In the genomic region with DNA sequence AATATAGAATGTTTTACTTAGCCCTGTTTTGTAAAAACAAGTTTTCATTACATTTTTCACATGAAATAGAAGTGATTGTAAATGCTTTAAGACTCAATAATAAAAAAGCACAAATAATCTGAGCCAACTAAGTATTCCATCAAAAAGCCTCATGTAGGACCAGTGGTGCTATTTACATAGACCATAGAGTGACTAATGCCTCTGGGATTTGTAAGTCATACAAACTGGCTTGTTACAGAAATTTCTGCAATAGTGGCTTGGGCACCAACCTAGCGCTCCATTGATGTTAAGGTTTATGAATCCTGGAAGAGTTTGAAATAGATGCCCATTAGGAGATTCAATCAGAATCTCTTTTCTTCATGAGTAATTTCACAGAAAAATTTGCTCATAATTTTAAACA, we compare ENCODE assay signal across 20 cellular contexts. TPM values are rescaled to one million over a fixed set of nuclear protein-coding genes. Genes with fewer than 3 reads are reported as not detected.
DNase-seq lines count a peak whose midpoint lies in the region; ATAC-seq, FAIRE-seq and TF ChIP-seq lines count a peak whose summit lies in the region.
"Had no signal": no experiment of that assay in that cellular context is flagged by ENCODE, and none has a peak within 500 bp of the region (broad histone marks: within the 10 kb centered on the region; RNA-seq: fewer than 3 reads in every experiment).

No MANE protein-coding gene starts in this region.

- no peak overlapping the region for H3K9ac ChIP-seq in endothelial cell of umbilical vein (replicated peaks; ENCODE audit: extremely low read depth, insufficient read depth, low read length)

- H3K4me3 ChIP-seq in Panc1 (ENCODE audit: low read depth in 2 of 2, low read length in 2 of 2) (no peak overlapping the region), endothelial cell of umbilical vein (replicated peaks in 1 of 3; ENCODE audit: insufficient read depth in 1 of 3, low read depth in 1 of 3, low read length in 3 of 3) (no peak overlapping the region)
- H3K4me3 ChIP-seq: lower lobe of right lung, tibial artery had no signal

- no peaks in the 10 kb centered on the region for H3K79me2 ChIP-seq in endothelial cell of umbilical vein (ENCODE audit: control insufficient read depth, insufficient read depth, low read length)

- no peaks in the 10 kb centered on the region for H3K9me3 ChIP-seq in Panc1 (ENCODE audit: control insufficient read depth, insufficient read depth, low read depth, low read length)
- no peaks in the 10 kb centered on the region for H3K9me3 ChIP-seq in endothelial cell of umbilical vein (replicated peaks; ENCODE audit: control insufficient read depth, insufficient read depth, low read length)
- H3K9me3 ChIP-seq: lower lobe of right lung, tibial artery had no signal

- in situ Hi-C loops in Panc1 (cut with HindIII; ENCODE audit: low pct_unique_long_range_greater_than_20kb, low sequenced_read_pairs), result no loop called here

- H4K20me1 ChIP-seq in endothelial cell of umbilical vein (replicated peaks; ENCODE audit: control insufficient read depth, extremely low read depth, insufficient read depth, low read length), result no peaks in the 10 kb centered on the region

- CTCF ChIA-PET in Panc1 (lab: Charles Lee), result no interaction called here
- CTCF ChIA-PET in endothelial cell of umbilical vein (lab: Charles Lee), result interaction anchor here (1.4 kb wide), 1 partner anchor 26 kb away, joined by 3 read pairs; no protein-coding TSS in a partner anchor

- H3K27ac Mint-ChIP-seq in stimulated activated effector memory CD8-positive, alpha-beta T cell treated with anti-CD3 and anti-CD28 coated beads, Interleukin-12 subunit alpha, Interleukin-12 subunit beta, amount 100 ng/mL, for 72 hours, result no peak overlapping the region
- H3K27ac Mint-ChIP-seq: activated CD8-positive, alpha-beta memory T cell treated with anti-CD3 and anti-CD28 coated beads, Interleukin-2, amount 10 ng/mL, durations not matched to agents 7 days and 5 days; activated naive CD4-positive, alpha-beta T cell treated with anti-CD3 and anti-CD28 coated beads, Interleukin-2, amount 10 ng/mL, durations not matched to agents 7 days and 5 days; H9; natural killer cell; T-helper 1 cell treated with Interleukin-12 subunit alpha and Interleukin-12 subunit beta and Interleukin-4 antibody, amounts not matched to agents 30 μg/mL and 1 μg/mL, for 36 hours had no signal

- H3K27me3 ChIP-seq in Panc1 (ENCODE audit: control insufficient read depth, insufficient read depth, low read length), result no peaks in the 10 kb centered on the region
- H3K27me3 ChIP-seq in endothelial cell of umbilical vein (ENCODE audit: control insufficient read depth in 2 of 2, insufficient read depth in 2 of 2, low read length in 2 of 2), result no peaks in the 10 kb centered on the region
- H3K27me3 ChIP-seq: tibial artery had no signal

- H3K36me3 Mint-ChIP-seq in stimulated activated effector memory CD8-positive, alpha-beta T cell treated with anti-CD3 and anti-CD28 coated beads, Interleukin-12 subunit alpha, Interleukin-12 subunit beta, amount 100 ng/mL, for 72 hours, result peaks cover 9% of the 10 kb centered on the region
- H3K36me3 Mint-ChIP-seq: natural killer cell had no signal

- intact Hi-C loops in Panc1 (cut with micrococcal nuclease; ENCODE audit: unreplicated experiment) (no loop called here), endothelial cell of umbilical vein (cut with micrococcal nuclease) (loop anchor here (10.0 kb wide), 1 partner anchor 256 kb away; the partner anchor contains the start of gene SMIM12)

- peak; percentile 78 for ATAC-seq in Panc1
- no peak for ATAC-seq in stimulated activated effector memory CD8-positive, alpha-beta T cell treated with anti-CD3 and anti-CD28 coated beads, Interleukin-12 subunit alpha, Interleukin-12 subunit beta, amount 100 ng/mL, for 72 hours
- no peak for ATAC-seq in HG03460 (IDR thresholded peaks at IDR 0.05; ENCODE audit: unreplicated experiment)
- ATAC-seq in HG02798 (IDR thresholded peaks at IDR 0.05; ENCODE audit: poor library complexity, unreplicated experiment), result no peak
- ATAC-seq: activated CD8-positive, alpha-beta memory T cell treated with anti-CD3 and anti-CD28 coated beads, Interleukin-2, amount 10 ng/mL, durations not matched to agents 7 days and 5 days; lower lobe of right lung; natural killer cell had no signal

- FAIRE-seq in endothelial cell of umbilical vein (lab: Jason Lieb, UNC), result peak; percentile 53

- POLR2A ChIA-PET in Panc1 (lab: Charles Lee) (no interaction called here), endothelial cell of umbilical vein (lab: Charles Lee) (no interaction called here)

- no peak overlapping the region for H3K4me3 Mint-ChIP-seq in stimulated activated effector memory CD8-positive, alpha-beta T cell treated with anti-CD3 and anti-CD28 coated beads, Interleukin-12 subunit alpha, Interleukin-12 subunit beta, amount 100 ng/mL, for 72 hours
- H3K4me3 Mint-ChIP-seq: activated CD8-positive, alpha-beta memory T cell treated with anti-CD3 and anti-CD28 coated beads, Interleukin-2, amount 10 ng/mL, durations not matched to agents 7 days and 5 days; activated naive CD4-positive, alpha-beta T cell treated with anti-CD3 and anti-CD28 coated beads, Interleukin-2, amount 10 ng/mL, durations not matched to agents 7 days and 5 days; H9; natural killer cell; T-helper 1 cell treated with Interleukin-12 subunit alpha and Interleukin-12 subunit beta and Interleukin-4 antibody, amounts not matched to agents 30 μg/mL and 1 μg/mL, for 36 hours had no signal

- H3K9me3 Mint-ChIP-seq in stimulated activated effector memory CD8-positive, alpha-beta T cell treated with anti-CD3 and anti-CD28 coated beads, Interleukin-12 subunit alpha, Interleukin-12 subunit beta, amount 100 ng/mL, for 72 hours, result no peaks in the 10 kb centered on the region
- H3K9me3 Mint-ChIP-seq: activated naive CD4-positive, alpha-beta T cell treated with anti-CD3 and anti-CD28 coated beads, Interleukin-2, amount 10 ng/mL, durations not matched to agents 7 days and 5 days; H9; natural killer cell; T-helper 1 cell treated with Interleukin-12 subunit alpha and Interleukin-12 subunit beta and Interleukin-4 antibody, amounts not matched to agents 30 μg/mL and 1 μg/mL, for 36 hours had no signal

- H3K4me1 ChIP-seq in Panc1 (ENCODE audit: control insufficient read depth, insufficient read depth, low read length), result no peaks in the 10 kb centered on the region
- peaks cover 9% of the 10 kb centered on the region for H3K4me1 ChIP-seq in endothelial cell of umbilical vein (ENCODE audit: control insufficient read depth, extremely low read depth, insufficient read depth, low read length)
- H3K4me1 ChIP-seq: lower lobe of right lung, tibial artery had no signal

- peaks cover 10% of the 10 kb centered on the region for H3K4me1 Mint-ChIP-seq in stimulated activated effector memory CD8-positive, alpha-beta T cell treated with anti-CD3 and anti-CD28 coated beads, Interleukin-12 subunit alpha, Interleukin-12 subunit beta, amount 100 ng/mL, for 72 hours
- H3K4me1 Mint-ChIP-seq: H9 had no signal

- DNase-seq in EL (peak; percentile 65), Panc1 (ENCODE audit: low read depth, low spot score) (no peak), endothelial cell of umbilical vein (ENCODE audit: low read depth, low spot score) (no peak), non-pigmented ciliary epithelial cell (ENCODE audit: low read depth) (peak; percentile 67), T-helper 1 cell (no peak)
- no peak for DNase-seq in stimulated activated effector memory CD8-positive, alpha-beta T cell treated with anti-CD3 and anti-CD28 coated beads, Interleukin-12 subunit alpha, Interleukin-12 subunit beta, amount 100 ng/mL, for 72 hours (ENCODE audit: low spot score in 2 of 2)
- DNase-seq: activated CD8-positive, alpha-beta memory T cell treated with anti-CD3 and anti-CD28 coated beads, Interleukin-2, amount 10 ng/mL, durations not matched to agents 7 days and 5 days; activated naive CD4-positive, alpha-beta T cell treated with anti-CD3 and anti-CD28 coated beads, Interleukin-2, amount 10 ng/mL, durations not matched to agents 7 days and 5 days; H9; lower lobe of right lung; natural killer cell; NCI-H187; NCI-H524 treated with DMSO at 0.1 percent for 48 hours; RPMI8226; tibial artery had no signal

- TF ChIP-seq CTCF in Panc1 (IDR thresholded peaks at IDR 0.05) (no peak), endothelial cell of umbilical vein (IDR thresholded peaks at IDR 0.05; ENCODE audit: extremely low read depth in 1 of 2, insufficient read depth in 1 of 2, low read depth in 1 of 2, low read length in 2 of 2) (no peak)

- BruUV-seq in Panc1 (replicated peaks; lab: Mats Ljungman, UMichigan) (no TSS peak), endothelial cell of umbilical vein (replicated peaks; lab: Mats Ljungman, UMichigan) (no TSS peak)

- no peak overlapping the region for H2AFZ ChIP-seq in endothelial cell of umbilical vein (ENCODE audit: low read depth, low read length)

- peaks cover 34% of the 10 kb centered on the region for H3K36me3 ChIP-seq in Panc1 (ENCODE audit: control insufficient read depth, insufficient read depth, low read length)
- H3K36me3 ChIP-seq in endothelial cell of umbilical vein (ENCODE audit: control insufficient read depth in 2 of 2, extremely low read depth in 1 of 2, insufficient read depth in 2 of 2, low read length in 2 of 2), result no peaks in the 10 kb centered on the region

- no peak overlapping the region for H3K4me2 ChIP-seq in endothelial cell of umbilical vein (ENCODE audit: insufficient read depth, low read length)

- H3K9me1 ChIP-seq in endothelial cell of umbilical vein (replicated peaks; ENCODE audit: control insufficient read depth, extremely low read depth, insufficient read depth, low read length), result no peaks in the 10 kb centered on the region

- dilution Hi-C loops in endothelial cell of umbilical vein (cut with MboI; ENCODE audit: extremely low pct_ligation_motif_present, low sequenced_read_pairs), result no loop called here

- no peak overlapping the region for H3K27ac ChIP-seq in Panc1 (ENCODE audit: low read length)
- H3K27ac ChIP-seq in endothelial cell of umbilical vein (ENCODE audit: insufficient read depth, low read depth, low read length), result no peak overlapping the region
- H3K27ac ChIP-seq: epithelial cell of prostate, HL-60, lower lobe of right lung, tibial artery had no signal

- TF ChIP-seq POLR2A in endothelial cell of umbilical vein (IDR thresholded peaks at IDR 0.05; ENCODE audit: low read depth, low read length), result no peak

TF ChIP-seq in endothelial cell of umbilical vein, 7 proteins besides CTCF, POLR2A, EP300 and RAD21 (continues in another document):
- TF ChIP-seq JUN (IDR thresholded peaks at IDR 0.05; ENCODE audit: borderline replicate concordance, insufficient read depth, insufficient read length, low read depth), result no peak

RNA-seq across cellular contexts. Expression of gene ZMYM1, which starts 31.9 kb away (rescaled TPM):
- total RNA-seq in Panc1 (2021; ENCODE audit: unreplicated experiment) (39.1 TPM), endothelial cell of umbilical vein (20.7 and 21.4 TPM in 2 replicates)
- 6.0 TPM for polyA plus RNA-seq in Panc1 (2012; ENCODE audit: insufficient read length)
- 5.2 and 5.8 TPM in 2 replicates for polyA plus RNA-seq in endothelial cell of umbilical vein
- polyA plus RNA-seq in endothelial cell of umbilical vein (2011; cell fraction: cytosol; rRNA removed), result 6.8 and 6.9 TPM in 2 replicates
- polyA plus RNA-seq in endothelial cell of umbilical vein (2011; cell fraction: nucleus; rRNA removed), result 20.8 and 21.6 TPM in 2 replicates
- 5.3 and 10.0 TPM in 2 replicates for polyA plus RNA-seq in endothelial cell of umbilical vein (2012)
- polyA minus RNA-seq in endothelial cell of umbilical vein, result 25.2 and 31.4 TPM in 2 replicates
- 23.1 TPM for polyA minus RNA-seq in endothelial cell of umbilical vein (2011; cell fraction: cytosol; rRNA and poly(A)+ RNA removed)
- 13.4 and 36.4 TPM in 2 replicates for polyA minus RNA-seq in endothelial cell of umbilical vein (2011; cell fraction: nucleus; rRNA and poly(A)+ RNA removed)

Comparison
In these comparisons a context has a peak if more than half of its experiments do, and no peak if none do; other contexts are left out.
1. DNase-seq: peak in EL (single experiment) and non-pigmented ciliary epithelial cell (single experiment); none in Panc1 (single experiment), endothelial cell of umbilical vein (single experiment), T-helper 1 cell (0 of 5) and stimulated activated effector memory CD8-positive, alpha-beta T cell treated with anti-CD3 and anti-CD28 coated beads, Interleukin-12 subunit alpha, Interleukin-12 subunit beta, amount 100 ng/mL, for 72 hours (0 of 2).